Comparison of ENCODE assay signal across 19 cellular contexts in the genomic region with DNA sequence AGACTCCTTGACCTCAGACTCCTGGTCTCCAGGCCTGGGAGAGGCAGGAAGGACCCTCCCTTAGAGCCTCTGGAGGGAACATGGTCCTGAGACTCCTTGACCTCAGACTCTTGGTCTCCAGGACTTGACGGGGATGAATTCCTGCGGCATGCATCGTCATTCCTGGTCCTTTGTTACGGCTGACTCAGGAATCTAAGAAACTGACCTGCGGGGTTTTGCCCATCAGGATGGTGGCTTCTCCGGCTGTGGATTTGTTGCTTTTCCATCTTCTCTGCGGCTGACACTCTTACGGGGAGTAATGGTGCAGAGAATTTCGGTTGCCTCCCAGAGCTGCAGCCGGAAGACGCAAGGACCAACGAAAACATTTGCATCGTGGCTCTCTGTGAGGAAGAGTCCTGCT. TPM values are rescaled to one million over a fixed set of nuclear protein-coding genes. Genes with fewer than 3 reads are reported as not detected.
"Had no signal": no experiment of that assay in that cellular context is flagged by ENCODE, and none has a peak within 500 bp of the region (broad histone marks: within the 10 kb centered on the region; RNA-seq: fewer than 3 reads in every experiment).

No MANE protein-coding gene starts in this region.

- H3K36me3 ChIP-seq: thyroid gland, vagina had no signal

- H3K9me3 ChIP-seq: thyroid gland, vagina had no signal

- H3K9me3 Mint-ChIP-seq: activated CD4-positive, alpha-beta T cell treated with anti-CD3 and anti-CD28 coated beads, Interleukin-2, amount 10 ng/mL, durations not matched to agents 24 days and 14 days; activated naive CD4-positive, alpha-beta T cell treated with anti-CD3 and anti-CD28 coated beads for 36 hours; activated T-helper 17 cell treated with anti-CD3 and anti-CD28 coated beads, Interleukin-2, amount 50 U/mL, for 72 hours had no signal

- H3K4me3 ChIP-seq: body of pancreas, coronary artery, lung, thyroid gland, vagina had no signal

- H3K4me3 Mint-ChIP-seq: activated CD4-positive, alpha-beta T cell treated with anti-CD3 and anti-CD28 coated beads, Interleukin-2, amount 10 ng/mL, durations not matched to agents 24 days and 14 days; activated naive CD4-positive, alpha-beta T cell treated with anti-CD3 and anti-CD28 coated beads for 36 hours; activated T-helper 17 cell treated with anti-CD3 and anti-CD28 coated beads, Interleukin-2, amount 50 U/mL, for 72 hours; effector memory CD8-positive, alpha-beta T cell; naive thymus-derived CD8-positive, alpha-beta T cell had no signal

- H3K27me3 Mint-ChIP-seq: activated CD4-positive, alpha-beta T cell treated with anti-CD3 and anti-CD28 coated beads, Interleukin-2, amount 10 ng/mL, durations not matched to agents 24 days and 14 days; activated T-helper 17 cell treated with anti-CD3 and anti-CD28 coated beads, Interleukin-2, amount 50 U/mL, for 72 hours had no signal

- H3K4me1 ChIP-seq: body of pancreas, thyroid gland, vagina had no signal

- ATAC-seq: activated T-helper 17 cell treated with anti-CD3 and anti-CD28 coated beads, Interleukin-2, amount 50 U/mL, for 72 hours; body of pancreas; effector memory CD8-positive, alpha-beta T cell; left cardiac atrium; naive thymus-derived CD8-positive, alpha-beta T cell had no signal

- DNase-seq: activated CD4-positive, alpha-beta T cell treated with anti-CD3 and anti-CD28 coated beads, Interleukin-2, amount 10 ng/mL, durations not matched to agents 24 days and 14 days; activated CD8-positive, alpha-beta memory T cell treated with anti-CD3 and anti-CD28 coated beads for 24 hours; activated naive CD4-positive, alpha-beta T cell treated with anti-CD3 and anti-CD28 coated beads for 36 hours; central memory CD4-positive, alpha-beta T cell; effector memory CD8-positive, alpha-beta T cell; hypothalamus; left cardiac atrium; naive thymus-derived CD8-positive, alpha-beta T cell; stimulated activated CD4-positive, alpha-beta T cell treated with anti-CD3 and anti-CD28 coated beads, Interleukin-15, amount 100 ng/mL, for 24 hours; T-helper 1 cell; thyroid gland had no signal

- H3K27ac Mint-ChIP-seq: activated CD4-positive, alpha-beta T cell treated with anti-CD3 and anti-CD28 coated beads, Interleukin-2, amount 10 ng/mL, durations not matched to agents 24 days and 14 days; activated naive CD4-positive, alpha-beta T cell treated with anti-CD3 and anti-CD28 coated beads for 36 hours; activated T-helper 17 cell treated with anti-CD3 and anti-CD28 coated beads, Interleukin-2, amount 50 U/mL, for 72 hours; effector memory CD8-positive, alpha-beta T cell; naive thymus-derived CD8-positive, alpha-beta T cell had no signal

- H3K27me3 ChIP-seq: body of pancreas, thyroid gland, vagina had no signal

- H3K27ac ChIP-seq: body of pancreas, coronary artery, thyroid gland, vagina had no signal

- H3K4me1 Mint-ChIP-seq: activated CD4-positive, alpha-beta T cell treated with anti-CD3 and anti-CD28 coated beads, Interleukin-2, amount 10 ng/mL, durations not matched to agents 24 days and 14 days; activated T-helper 17 cell treated with anti-CD3 and anti-CD28 coated beads, Interleukin-2, amount 50 U/mL, for 72 hours; naive thymus-derived CD8-positive, alpha-beta T cell had no signal

RNA-seq across cellular contexts. Expression of a gene that starts 36.2 kb away (rescaled TPM):
- total RNA-seq: activated CD4-positive, alpha-beta T cell treated with anti-CD3 and anti-CD28 coated beads, Interleukin-2, amount 10 ng/mL, durations not matched to agents 24 days and 14 days; activated naive CD4-positive, alpha-beta T cell treated with anti-CD3 and anti-CD28 coated beads for 36 hours; activated T-helper 17 cell treated with anti-CD3 and anti-CD28 coated beads, Interleukin-2, amount 50 U/mL, for 72 hours; body of pancreas; epithelial cell of proximal tubule; left cardiac atrium; lung; mononuclear cell; naive thymus-derived CD8-positive, alpha-beta T cell; osteocyte; thyroid gland; vagina had no signal
- polyA plus RNA-seq: lung; naive thymus-derived CD8-positive, alpha-beta T cell had no signal
